ENCODE assay signal across 24 cellular contexts in the genomic region with DNA sequence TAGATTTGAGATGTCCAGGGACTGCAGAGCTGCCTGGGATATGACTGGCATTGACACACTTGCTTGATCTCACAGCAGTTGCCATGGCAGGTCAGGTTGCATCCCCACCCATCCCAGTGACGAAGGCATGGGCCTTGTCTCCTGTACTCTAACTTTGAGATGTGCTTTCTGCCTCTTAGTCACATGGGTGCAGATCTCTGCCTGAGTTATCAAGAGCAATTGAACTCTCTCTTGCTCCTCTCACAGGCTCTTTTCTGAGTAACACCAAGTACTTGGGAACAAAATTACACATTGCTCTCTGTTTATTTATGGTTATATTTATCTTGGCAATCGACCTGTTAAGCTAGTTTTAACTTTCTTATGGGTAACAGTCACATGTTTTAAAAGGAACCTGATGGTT.
A peak's percentile ranks its signal among the peaks of the same experiment; 100 is the strongest.
DNase-seq lines count a peak whose midpoint lies in the region; ATAC-seq and TF ChIP-seq lines count a peak whose summit lies in the region.
"Had no signal": no experiment of that assay in that cellular context is flagged by ENCODE, and none has a peak within 500 bp of the region (broad histone marks: within the 10 kb centered on the region; RNA-seq: fewer than 3 reads in every experiment).

No MANE protein-coding gene starts in this region.

- 26 to 40% (median 32%) methylated on average over 2 of the region's 2 CpGs for WGBS in heart left ventricle, 4 donors
- no CpG with 5 or more reads among the region's 2 CpGs for WGBS in neuronal stem cell (ENCODE audit: extremely low coverage in 2 of 2, insufficient read length in 2 of 2, insufficient replicate concordance in 1 of 2), 2 donors

- intact Hi-C loops in heart left ventricle (cut with DNase I), result no loop called here

- no peak overlapping the region for H2BK15ac ChIP-seq in neuronal stem cell (ENCODE audit: low read length)

- no peak overlapping the region for H2AK5ac ChIP-seq in neuronal stem cell (ENCODE audit: low read depth, low read length)

- H2BK120ac ChIP-seq in neuronal stem cell (ENCODE audit: low read depth, low read length), result no peak overlapping the region

- H3K36me3 ChIP-seq in RWPE2 (ENCODE audit: low read depth), result no peaks in the 10 kb centered on the region
- peaks cover 0 to 9% (median 0%) of the 10 kb centered on the region in 9 donors for H3K36me3 ChIP-seq in heart left ventricle
- H3K36me3 ChIP-seq in neuronal stem cell (replicated peaks in 1 of 2; ENCODE audit: control insufficient read depth in 2 of 2, insufficient read depth in 2 of 2, low read length in 2 of 2), result no peaks in the 10 kb centered on the region
- H3K36me3 ChIP-seq: esophagus squamous epithelium had no signal

- TF ChIP-seq POLR2A in heart left ventricle (IDR thresholded peaks at IDR 0.05), result no peak

- ATAC-seq in RWPE2 (ENCODE audit: low read depth) (0 out of 3 replicates have a peak, but pooled peaks have one; percentile 25), heart left ventricle (peak; percentile 78 to 93 (median 84)), GM21737 (IDR thresholded peaks at IDR 0.05; ENCODE audit: unreplicated experiment) (no peak)
- ATAC-seq: K562 had no signal

- H3K23ac ChIP-seq in neuronal stem cell (ENCODE audit: low read depth, low read length, poor library complexity), result no peak overlapping the region

- H3K4me1 ChIP-seq in RWPE2 (ENCODE audit: insufficient read depth, poor library complexity, severe bottlenecking) (no peaks in the 10 kb centered on the region), heart left ventricle (peaks cover 0 to 34% (median 4%) of the 10 kb centered on the region in 12 donors), neuronal stem cell (ENCODE audit: control insufficient read depth in 2 of 2, insufficient read depth in 1 of 2, low read depth in 1 of 2, low read length in 2 of 2) (no peaks in the 10 kb centered on the region)
- H3K4me1 ChIP-seq: esophagus squamous epithelium had no signal

- H3K9ac ChIP-seq in neuronal stem cell (ENCODE audit: low read depth, low read length, poor library complexity), result no peak overlapping the region
- H3K9ac ChIP-seq: SK-N-SH had no signal

- no peak overlapping the region for H3K4me2 ChIP-seq in neuronal stem cell (ENCODE audit: insufficient read depth, low read length, poor library complexity, severe bottlenecking)
- H3K4me2 ChIP-seq: SK-N-SH had no signal

- 0 out of 2 replicates have a peak overlapping the region, but pooled peaks have one; percentile 14 for H3K27ac ChIP-seq in C4-2B
- no peak overlapping the region for H3K27ac ChIP-seq in RWPE2 (ENCODE audit: poor library complexity, severe bottlenecking)
- peak overlapping the region in 10 of 12 donors; percentile 30 to 68 (median 58) for H3K27ac ChIP-seq in heart left ventricle
- H3K27ac ChIP-seq in neuronal stem cell (replicated peaks; ENCODE audit: low read length), result no peak overlapping the region
- H3K27ac ChIP-seq: esophagus squamous epithelium had no signal

- DNase-seq in RWPE2 (ENCODE audit: low spot score) (no peak), heart left ventricle (no peak), neuronal stem cell (ENCODE audit: low spot score) (no peak), AG08395 (ENCODE audit: low spot score) (no peak), NOMO-1 (lab: John Stamatoyannopoulos, UW; ENCODE audit: unreplicated experiment in 2 of 2) (no peak)
- DNase-seq: activated CD4-positive, alpha-beta T cell treated with anti-CD3 and anti-CD28 coated beads for 48 hours; activated naive CD4-positive, alpha-beta T cell treated with Interleukin-2 at 50 U/mL for 16 hours; activated T-cell treated with anti-CD3 and anti-CD28 coated beads, Interleukin-2, amount 50 U/mL, for 48 hours; CD4-positive, CD25-positive, alpha-beta regulatory T cell; endodermal cell; esophagus squamous epithelium; naive B cell; NCI-H2081; NCI-H446; NK-92 treated with Interleukin-12 subunit alpha and Interleukin-12 subunit beta, amount 100 ng/mL, for 24 hours; nucleus accumbens; SK-N-SH; small intestine; stimulated activated CD4-positive, alpha-beta T cell treated with anti-CD3 and anti-CD28 coated beads, Interleukin-2, amount 100 ng/mL, for 24 hours; substantia nigra; T-helper 2 cell had no signal

- peak overlapping the region; percentile 29 for H3K18ac ChIP-seq in neuronal stem cell (ENCODE audit: low read length)

- H3K4me3 ChIP-seq in RWPE2 (ENCODE audit: severe bottlenecking) (no peak overlapping the region), heart left ventricle (no peak overlapping the region), neuronal stem cell (ENCODE audit: low read length in 2 of 2) (no peak overlapping the region)
- H3K4me3 ChIP-seq: esophagus squamous epithelium, K562 had no signal

- H3K9me3 ChIP-seq in RWPE2 (ENCODE audit: severe bottlenecking) (no peaks in the 10 kb centered on the region), heart left ventricle (peaks cover 0 to 5% (median 0%) of the 10 kb centered on the region in 12 donors), neuronal stem cell (replicated peaks in 1 of 2; ENCODE audit: control insufficient read depth in 2 of 2, insufficient read depth in 1 of 2, low read depth in 1 of 2, low read length in 2 of 2) (no peaks in the 10 kb centered on the region)
- H3K9me3 ChIP-seq: esophagus squamous epithelium, SK-N-SH had no signal

- no peak overlapping the region for H3K4ac ChIP-seq in neuronal stem cell (ENCODE audit: low read length)

- no peak overlapping the region for H2BK12ac ChIP-seq in neuronal stem cell (ENCODE audit: low read length)

- H3K27me3 ChIP-seq in RWPE2 (ENCODE audit: insufficient read depth, poor library complexity, severe bottlenecking) (no peaks in the 10 kb centered on the region), heart left ventricle (no peaks in the 10 kb centered on the region), neuronal stem cell (ENCODE audit: control insufficient read depth in 3 of 3, insufficient read depth in 3 of 3, low read depth in 1 of 3, low read length in 3 of 3) (no peaks in the 10 kb centered on the region)
- H3K27me3 ChIP-seq: esophagus squamous epithelium had no signal

- no peak overlapping the region for H2BK5ac ChIP-seq in neuronal stem cell (ENCODE audit: low read length)

- H2AFZ ChIP-seq in neuronal stem cell (ENCODE audit: low read length), result no peak overlapping the region

- H3K79me1 ChIP-seq in neuronal stem cell (ENCODE audit: low read depth, low read length), result no peaks in the 10 kb centered on the region

- TF ChIP-seq CTCF in C4-2B (conservative IDR thresholded peaks at IDR 0.05) (no peak), RWPE2 (IDR thresholded peaks at IDR 0.05; ENCODE audit: poor library complexity, severe bottlenecking) (no peak), heart left ventricle (IDR thresholded peaks at IDR 0.05) (no peak)

- H4K91ac ChIP-seq in neuronal stem cell (ENCODE audit: low read depth, low read length, poor library complexity), result peak overlapping the region; percentile 44

- H4K8ac ChIP-seq in neuronal stem cell (ENCODE audit: low read depth, low read length), result no peak overlapping the region

- H3K14ac ChIP-seq in neuronal stem cell (ENCODE audit: low read length), result no peak overlapping the region

Comparison
In these comparisons a context has a peak if more than half of its experiments do, and no peak if none do; other contexts are left out.
1. H3K27ac ChIP-seq: peak in C4-2B (single experiment) and heart left ventricle (10 of 12); none in RWPE2 (single experiment) and neuronal stem cell (single experiment).